Comparison of ENCODE assay signal across 7 cellular contexts in the genomic region with DNA sequence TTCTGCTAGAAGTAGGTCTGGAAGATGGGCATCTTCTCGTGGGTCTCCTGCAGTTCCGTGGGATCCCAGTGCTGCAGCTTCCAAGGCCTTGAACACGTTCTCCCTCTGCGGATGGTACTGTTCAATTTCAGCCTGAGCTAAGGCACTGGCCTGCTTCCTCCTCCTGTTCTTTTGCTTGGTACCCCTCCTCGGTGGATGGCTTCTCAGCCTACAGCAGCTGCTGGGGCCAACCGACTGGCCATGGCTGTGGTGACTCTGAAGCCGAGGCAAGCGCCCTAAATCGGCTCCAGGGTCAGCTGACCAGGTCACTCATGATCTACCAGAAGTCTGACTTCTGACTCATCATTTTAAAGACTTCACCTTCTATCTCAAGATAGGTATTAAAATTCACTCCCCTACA.
"Had no signal": no experiment of that assay in that cellular context is flagged by ENCODE, and none has a peak within 500 bp of the region (broad histone marks: within the 10 kb centered on the region; RNA-seq: fewer than 3 reads in every experiment).

No MANE protein-coding gene starts in this region.

- H3K27ac ChIP-seq: KMS-11 had no signal

- H3K36me3 ChIP-seq: HAP-1 had no signal

- H3K9me3 ChIP-seq: HAP-1 had no signal

- H3K4me3 ChIP-seq: GM23338, HAP-1 had no signal

- H3K4me1 ChIP-seq: HAP-1 had no signal

- DNase-seq: HFFc6, IMR-90, KBM-7 had no signal

- ATAC-seq: GM23338, HCT116 had no signal

- H3K9me3 Mint-ChIP-seq: GM23338, HFFc6 had no signal

- H3K27ac Mint-ChIP-seq: GM23338, HFFc6 had no signal

- H3K4me3 Mint-ChIP-seq: GM23338, HFFc6 had no signal
